In the genomic region with DNA sequence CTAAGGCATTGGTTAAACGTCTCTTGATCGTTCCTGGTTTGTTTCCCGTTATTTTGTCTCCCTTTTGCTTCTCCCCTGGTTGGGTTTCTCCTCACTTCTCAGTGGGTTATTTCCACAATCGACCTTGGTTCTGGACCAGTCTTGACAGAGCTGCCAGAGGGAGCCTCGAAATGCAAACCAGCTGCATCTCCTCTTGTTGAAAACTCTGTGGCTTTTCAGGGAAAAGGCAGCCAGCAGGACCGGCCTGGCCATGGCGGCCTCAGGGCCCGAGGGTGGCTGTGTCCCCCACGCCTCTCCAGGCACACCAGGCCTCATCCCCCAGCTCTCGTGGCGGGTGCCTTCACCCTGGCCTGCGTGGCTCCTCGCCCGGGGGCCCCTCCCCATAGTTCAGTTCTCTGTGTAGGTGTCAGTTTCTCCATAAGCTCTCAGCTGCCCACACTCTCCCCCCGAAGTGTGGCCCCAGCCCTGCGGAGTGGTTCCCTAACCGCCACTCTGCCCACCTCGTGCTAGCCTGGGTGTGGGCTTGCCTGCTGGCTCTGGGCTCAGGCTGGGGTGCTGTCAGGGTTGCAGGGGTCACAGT, we compare ENCODE assay signal across 13 cellular contexts.
"Had no signal": no experiment of that assay in that cellular context is flagged by ENCODE, and none has a peak within 500 bp of the region (broad histone marks: within the 10 kb centered on the region; RNA-seq: fewer than 3 reads in every experiment).

No MANE protein-coding gene starts in this region.

- DNase-seq: activated CD4-positive, alpha-beta memory T cell treated with anti-CD3 and anti-CD28 coated beads for 36 hours; activated gamma-delta T cell treated with Interleukin-2 at 50 U/mL for 16 hours; activated naive CD8-positive, alpha-beta T cell treated with anti-CD3 and anti-CD28 coated beads for 36 hours; activated T-cell treated with anti-CD3 and anti-CD28 coated beads, Interleukin-2, amount 50 U/mL, for 48 hours; foreskin melanocyte; stimulated activated CD4-positive, alpha-beta T cell treated with anti-CD3 and anti-CD28 coated beads, Interleukin-12 subunit alpha, Interleukin-12 subunit beta, amount 100 ng/mL, for 4 hours; stimulated activated CD4-positive, alpha-beta T cell treated with anti-CD3 and anti-CD28 coated beads, Interleukin-2, amount 100 ng/mL, for 48 hours; stimulated activated naive CD4-positive, alpha-beta T cell treated with Interleukin-2 at 50 U/mL for 16 hours; T-helper 9 cell; testis had no signal

- H3K27ac Mint-ChIP-seq: activated CD4-positive, alpha-beta memory T cell treated with anti-CD3 and anti-CD28 coated beads for 36 hours; activated naive CD8-positive, alpha-beta T cell treated with anti-CD3 and anti-CD28 coated beads for 36 hours had no signal

- H3K27ac ChIP-seq: heart left ventricle, testis had no signal

- H3K9me3 Mint-ChIP-seq: nephron had no signal

- H3K4me3 Mint-ChIP-seq: activated CD4-positive, alpha-beta memory T cell treated with anti-CD3 and anti-CD28 coated beads for 36 hours; activated naive CD8-positive, alpha-beta T cell treated with anti-CD3 and anti-CD28 coated beads for 36 hours; nephron had no signal

- ATAC-seq: esophagus mucosa, heart left ventricle had no signal

- H3K27me3 ChIP-seq: heart left ventricle, testis had no signal

- H3K4me1 ChIP-seq: testis had no signal

- H3K4me3 ChIP-seq: heart left ventricle, testis had no signal

- H3K9me3 ChIP-seq: testis had no signal

- H3K36me3 ChIP-seq: heart left ventricle had no signal

- H3K27me3 Mint-ChIP-seq: activated CD4-positive, alpha-beta memory T cell treated with anti-CD3 and anti-CD28 coated beads for 36 hours; activated naive CD8-positive, alpha-beta T cell treated with anti-CD3 and anti-CD28 coated beads for 36 hours had no signal
